8 cellular contexts compared by ENCODE assay signal in the genomic region with DNA sequence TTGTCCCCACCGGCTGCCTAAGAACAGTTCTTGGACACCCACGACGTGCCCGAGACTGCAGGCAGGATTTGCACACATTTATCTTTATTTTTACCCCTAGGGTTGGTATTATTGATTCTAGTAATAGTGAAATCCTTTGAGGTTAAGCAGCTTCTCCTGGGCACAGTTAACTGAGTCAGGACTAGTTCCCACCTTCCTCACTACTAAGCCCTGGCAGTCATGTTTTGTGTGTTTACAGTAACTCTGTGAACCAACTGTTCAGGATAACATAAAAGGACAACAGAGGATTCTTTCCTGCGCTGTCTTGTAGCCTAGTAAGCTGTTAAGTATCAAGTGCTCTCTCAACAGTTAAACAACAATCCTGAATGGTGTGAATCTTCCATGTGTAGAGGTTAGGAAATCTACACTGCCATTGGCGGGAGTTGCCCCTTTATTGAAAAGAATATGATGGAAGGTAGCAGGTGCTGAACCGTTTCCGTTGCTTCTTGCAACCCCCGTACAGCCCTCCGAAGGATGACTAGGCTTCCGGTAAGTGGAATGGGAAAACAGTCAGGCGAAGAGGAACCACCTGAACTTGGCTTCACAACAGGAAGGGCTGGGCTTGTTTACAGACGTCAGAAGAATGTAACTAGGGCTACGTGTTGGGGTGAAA. TPM values are rescaled to one million over a fixed set of nuclear protein-coding genes. Genes with fewer than 3 reads are reported as not detected.
DNase-seq lines count a peak whose midpoint lies in the region; ATAC-seq and TF ChIP-seq lines count a peak whose summit lies in the region.

No MANE protein-coding gene starts in this region.

- no peaks in the 10 kb centered on the region for H3K27me3 ChIP-seq in Peyer's patch
- no peaks in the 10 kb centered on the region for H3K27me3 ChIP-seq in body of pancreas
- no peaks in the 10 kb centered on the region for H3K27me3 ChIP-seq in iPS-18a (ENCODE audit: control insufficient read depth, insufficient read depth, low read length)

- peak; percentile 5 for ATAC-seq in HG02884 (IDR thresholded peaks at IDR 0.05; ENCODE audit: unreplicated experiment)
- peak; percentile 25 for ATAC-seq in body of pancreas

- intact Hi-C loops in body of pancreas (cut with DNase I) = no loop called here

- peak overlapping the region; percentile 84 to 98 (median 94) for H3K4me3 ChIP-seq in Peyer's patch
- H3K4me3 ChIP-seq in body of pancreas = peak overlapping the region; percentile 39 to 53
- H3K4me3 ChIP-seq in iPS-18a (ENCODE audit: low read length) = peak overlapping the region; percentile 73
- peak overlapping the region; percentile 71 for H3K4me3 ChIP-seq in skeletal muscle cell (ENCODE audit: low read depth, low read length)

- no peaks in the 10 kb centered on the region for H3K9me3 ChIP-seq in Peyer's patch
- no peaks in the 10 kb centered on the region for H3K9me3 ChIP-seq in body of pancreas
- H3K9me3 ChIP-seq in iPS-18a (ENCODE audit: control insufficient read depth, low read depth, low read length) = no peaks in the 10 kb centered on the region

- peaks cover 0 to 9% (median 0%) of the 10 kb centered on the region in 3 donors for H3K36me3 ChIP-seq in Peyer's patch
- no peaks in the 10 kb centered on the region for H3K36me3 ChIP-seq in body of pancreas (replicated peaks in 1 of 2; ENCODE audit: insufficient read depth in 1 of 2, low read depth in 2 of 2)
- peaks cover 2% of the 10 kb centered on the region for H3K36me3 ChIP-seq in iPS-18a (ENCODE audit: control insufficient read depth, low read depth, low read length)

- TF ChIP-seq CTCF in Peyer's patch (IDR thresholded peaks at IDR 0.05) (no peak), body of pancreas (IDR thresholded peaks at IDR 0.05) (no peak)

- DNase-seq in Daoy (ENCODE audit: low read depth) = peak; percentile 58
- peak in 2 of 3 donors; percentile 66 to 79 for DNase-seq in Peyer's patch
- DNase-seq in body of pancreas = peak; percentile 54 to 83 (median 64)
- no peak for DNase-seq in skeletal muscle cell (ENCODE audit: low read depth)
- no peak for DNase-seq in SKM-1 (lab: John Stamatoyannopoulos, UW; ENCODE audit: unreplicated experiment)
- DNase-seq in nucleus accumbens (lab: John Stamatoyannopoulos, UW) = no peak

- H3K27ac ChIP-seq in Peyer's patch (peak overlapping the region; percentile 95 to 99 (median 98)), body of pancreas (peak overlapping the region; percentile 98), iPS-18a (ENCODE audit: low read length) (no peak overlapping the region)

- TF ChIP-seq POLR2A in Peyer's patch (IDR thresholded peaks at IDR 0.05) (peak in 1 of 2 donors; percentile 8), body of pancreas (IDR thresholded peaks at IDR 0.05) (peak in 2 of 3 donors; percentile 5 to 36)

- H3K9ac ChIP-seq in iPS-18a (ENCODE audit: low read length) = peak overlapping the region; percentile 72

- 5 to 6% methylated on average over 14 of the region's 14 CpGs for WGBS in body of pancreas, 2 donors

- H3K4me1 ChIP-seq in Peyer's patch = peaks cover 0 to 25% (median 3%) of the 10 kb centered on the region in 4 donors
- H3K4me1 ChIP-seq in body of pancreas = peaks cover 31% of the 10 kb centered on the region
- H3K4me1 ChIP-seq in iPS-18a (ENCODE audit: control insufficient read depth, low read depth, low read length) = peaks cover 21% of the 10 kb centered on the region

RNA-seq across cellular contexts. Expression of a gene that starts 1.0 kb away (rescaled TPM):
- 244 and 253 TPM in 2 replicates for total RNA-seq in Daoy (2014; rRNA removed; shearing (Covaris generic))
- 100 to 1,000 TPM in 2 of 4 donors, 10 to 100 TPM in 2; 85.0 to 156 (median 103) TPM for total RNA-seq in Peyer's patch
- total RNA-seq in body of pancreas = 100 to 1,000 TPM in 1 of 2 donors, 10 to 100 TPM in 1; 70.5 to 171 TPM

RNA-seq across cellular contexts. Expression of a gene that starts 33.3 kb away (rescaled TPM):
- total RNA-seq in Daoy (2014; rRNA removed; shearing (Covaris generic)) = 153 and 169 TPM in 2 replicates
- 100 to 1,000 TPM in 1 of 4 donors, 10 to 100 TPM in 3; 65.0 to 105 (median 88.5) TPM for total RNA-seq in Peyer's patch
- 10 to 100 TPM; 56.8 to 58.7 TPM for total RNA-seq in body of pancreas

Comparison
In these comparisons a context has a peak if more than half of its experiments do, and no peak if none do; other contexts are left out.
1. DNase-seq: peak in Daoy (single experiment), Peyer's patch (2 of 3) and body of pancreas (4 of 4); none in skeletal muscle cell (single experiment), SKM-1 (single experiment) and nucleus accumbens (0 of 56).
2. Peak in every context shown above with its lines, with median percentiles within 50 percentile points of each other: H3K4me3 ChIP-seq.